17 cellular contexts compared by ENCODE assay signal in genomic region chr10:102473445-102474331, GRCh38. TPM values are rescaled to one million over a fixed set of nuclear protein-coding genes. Genes with fewer than 3 reads are reported as not detected.
DNase-seq lines count a peak whose midpoint lies in the region; ATAC-seq and TF ChIP-seq lines count a peak whose summit lies in the region.
"Had no signal": no experiment of that assay in that cellular context is flagged by ENCODE, and none has a peak within 500 bp of the region (broad histone marks: within the 10 kb centered on the region; RNA-seq: fewer than 3 reads in every experiment).

No MANE protein-coding gene starts in this region.

- no peak overlapping the region for H3K4me3 Mint-ChIP-seq in activated T-cell treated with anti-CD3 and anti-CD28 coated beads, Interleukin-2, amount 50 U/mL, for 24 hours
- H3K4me3 Mint-ChIP-seq in stimulated activated naive CD8-positive, alpha-beta T cell treated with anti-CD3 and anti-CD28 coated beads, Interleukin-15, amount 100 ng/mL, for 72 hours: peak overlapping the region; percentile 2 to 31

- H3K4me3 ChIP-seq in gastrocnemius medialis: no peak overlapping the region
- H3K4me3 ChIP-seq: coronary artery, GM23248, right atrium auricular region had no signal

- no peaks in the 10 kb centered on the region for H3K27me3 Mint-ChIP-seq in activated T-cell treated with anti-CD3 and anti-CD28 coated beads, Interleukin-2, amount 50 U/mL, for 24 hours
- no peaks in the 10 kb centered on the region for H3K27me3 Mint-ChIP-seq in stimulated activated naive CD8-positive, alpha-beta T cell treated with anti-CD3 and anti-CD28 coated beads, Interleukin-15, amount 100 ng/mL, for 72 hours

- peaks cover 0 to 1% of the 10 kb centered on the region in 2 donors for H3K36me3 ChIP-seq in gastrocnemius medialis
- H3K36me3 ChIP-seq: right atrium auricular region had no signal

- in situ Hi-C loops in gastrocnemius medialis (cut with MboI; ENCODE audit: low sequenced_read_pairs in 4 of 4): no loop called here

- H3K27ac Mint-ChIP-seq in activated T-cell treated with anti-CD3 and anti-CD28 coated beads, Interleukin-2, amount 50 U/mL, for 24 hours: peak overlapping the region; percentile 50
- peak overlapping the region; percentile 55 to 76 for H3K27ac Mint-ChIP-seq in stimulated activated naive CD8-positive, alpha-beta T cell treated with anti-CD3 and anti-CD28 coated beads, Interleukin-15, amount 100 ng/mL, for 72 hours

- H3K4me1 ChIP-seq in gastrocnemius medialis: no peaks in the 10 kb centered on the region
- H3K4me1 ChIP-seq: right atrium auricular region had no signal

- peak; percentile 63 for ATAC-seq in stimulated activated naive CD8-positive, alpha-beta T cell treated with anti-CD3 and anti-CD28 coated beads, Interleukin-15, amount 100 ng/mL, for 72 hours
- ATAC-seq in HG03097 (IDR thresholded peaks at IDR 0.05; ENCODE audit: low FRiP score, unreplicated experiment) (no peak), gastrocnemius medialis (no peak), left ventricle myocardium superior (no peak)
- ATAC-seq: left cardiac atrium had no signal

- intact Hi-C loops in gastrocnemius medialis (cut with DNase I; ENCODE audit: low total_unique reads) (no loop called here), left ventricle myocardium superior (cut with micrococcal nuclease) (no loop called here)

- no peak for TF ChIP-seq POLR2A in gastrocnemius medialis (IDR thresholded peaks at IDR 0.05)

- no peaks in the 10 kb centered on the region for H3K27me3 ChIP-seq in gastrocnemius medialis
- H3K27me3 ChIP-seq: right atrium auricular region had no signal

- H3K36me3 Mint-ChIP-seq in activated T-cell treated with anti-CD3 and anti-CD28 coated beads, Interleukin-2, amount 50 U/mL, for 24 hours (ENCODE audit: low read depth): peaks cover 69% of the 10 kb centered on the region

- DNase-seq in stimulated activated CD4-positive, alpha-beta T cell treated with anti-CD3 and anti-CD28 coated beads, Interleukin-4, amount 100 ng/mL, for 24 hours: peak; percentile 11
- no peak for DNase-seq in stimulated activated CD4-positive, alpha-beta T cell treated with anti-CD3 and anti-CD28 coated beads, Interleukin-4, amount 100 ng/mL, for 4 hours
- DNase-seq in activated T-cell treated with anti-CD3 and anti-CD28 coated beads, Interleukin-2, amount 50 U/mL, for 24 hours: peak; percentile 45
- peak; percentile 12 for DNase-seq in effector CD4-positive, alpha-beta T cell
- DNase-seq in stimulated activated naive CD8-positive, alpha-beta T cell treated with anti-CD3 and anti-CD28 coated beads, Interleukin-15, amount 100 ng/mL, for 72 hours: no peak
- DNase-seq in gastrocnemius medialis (no peak), left ventricle myocardium superior (no peak)
- DNase-seq: GM23248, IMR-90, left cardiac atrium, midbrain, NCI-H2081, NCI-H524 treated with DMSO at 0.1 percent for 48 hours, occipital lobe had no signal

- no peaks in the 10 kb centered on the region for H3K9me3 ChIP-seq in gastrocnemius medialis
- H3K9me3 ChIP-seq: right atrium auricular region had no signal

- H3K9me3 Mint-ChIP-seq in activated T-cell treated with anti-CD3 and anti-CD28 coated beads, Interleukin-2, amount 50 U/mL, for 24 hours: no peaks in the 10 kb centered on the region
- no peaks in the 10 kb centered on the region for H3K9me3 Mint-ChIP-seq in stimulated activated naive CD8-positive, alpha-beta T cell treated with anti-CD3 and anti-CD28 coated beads, Interleukin-15, amount 100 ng/mL, for 72 hours

- H3K4me1 Mint-ChIP-seq in activated T-cell treated with anti-CD3 and anti-CD28 coated beads, Interleukin-2, amount 50 U/mL, for 24 hours (ENCODE audit: low read depth): peaks cover 28% of the 10 kb centered on the region
- H3K4me1 Mint-ChIP-seq in stimulated activated naive CD8-positive, alpha-beta T cell treated with anti-CD3 and anti-CD28 coated beads, Interleukin-15, amount 100 ng/mL, for 72 hours: peaks cover 48% of the 10 kb centered on the region

- TF ChIP-seq CTCF in gastrocnemius medialis (IDR thresholded peaks at IDR 0.05 in 4 of 5, conservative IDR thresholded peaks at IDR 0.05 in 1 of 5): no peak

- H3K27ac ChIP-seq in gastrocnemius medialis: no peak overlapping the region
- H3K27ac ChIP-seq: coronary artery, GM23248, right atrium auricular region had no signal

RNA-seq across cellular contexts. Expression of gene C10orf95, which starts 22.3 kb away (rescaled TPM):
- total RNA-seq in gastrocnemius medialis (not detected), left ventricle myocardium superior (not detected)
- total RNA-seq: GM23248, IMR-90, left cardiac atrium, occipital lobe, right atrium auricular region had no signal

RNA-seq across cellular contexts. Expression of gene ACTR1A, which starts 28.8 kb away (rescaled TPM):
- total RNA-seq in gastrocnemius medialis (100 to 1,000 TPM; 212 to 261 (median 252) TPM), left ventricle myocardium superior (101 TPM)

RNA-seq across cellular contexts. Expression of gene SUFU, which starts 30.1 kb away (rescaled TPM):
- total RNA-seq in gastrocnemius medialis (10 to 100 TPM in 1 of 4 donors, 1 to 10 TPM in 3; 7.3 to 11.8 (median 7.9) TPM), left ventricle myocardium superior (8.0 TPM)

RNA-seq across cellular contexts. Expression of gene CUEDC2, which starts 41.3 kb away (rescaled TPM):
- 10 to 100 TPM; 51.6 to 83.1 (median 70.2) TPM for total RNA-seq in gastrocnemius medialis
- 78.3 TPM for total RNA-seq in left ventricle myocardium superior

RNA-seq across cellular contexts. Expression of gene FBXL15, which starts 53.1 kb away (rescaled TPM):
- total RNA-seq in gastrocnemius medialis (10 to 100 TPM; 14.2 to 34.8 (median 21.0) TPM), left ventricle myocardium superior (9.1 TPM)

Comparison
In these comparisons a context has a peak if more than half of its experiments do, and no peak if none do; other contexts are left out.
1. DNase-seq: peak in stimulated activated CD4-positive, alpha-beta T cell treated with anti-CD3 and anti-CD28 coated beads, Interleukin-4, amount 100 ng/mL, for 24 hours (single experiment), activated T-cell treated with anti-CD3 and anti-CD28 coated beads, Interleukin-2, amount 50 U/mL, for 24 hours (single experiment) and effector CD4-positive, alpha-beta T cell (single experiment); none in stimulated activated CD4-positive, alpha-beta T cell treated with anti-CD3 and anti-CD28 coated beads, Interleukin-4, amount 100 ng/mL, for 4 hours (0 of 2), stimulated activated naive CD8-positive, alpha-beta T cell treated with anti-CD3 and anti-CD28 coated beads, Interleukin-15, amount 100 ng/mL, for 72 hours (0 of 2), gastrocnemius medialis (0 of 2) and left ventricle myocardium superior (single experiment).